ENCODE assay signal across 1 cellular context in the genomic region with DNA sequence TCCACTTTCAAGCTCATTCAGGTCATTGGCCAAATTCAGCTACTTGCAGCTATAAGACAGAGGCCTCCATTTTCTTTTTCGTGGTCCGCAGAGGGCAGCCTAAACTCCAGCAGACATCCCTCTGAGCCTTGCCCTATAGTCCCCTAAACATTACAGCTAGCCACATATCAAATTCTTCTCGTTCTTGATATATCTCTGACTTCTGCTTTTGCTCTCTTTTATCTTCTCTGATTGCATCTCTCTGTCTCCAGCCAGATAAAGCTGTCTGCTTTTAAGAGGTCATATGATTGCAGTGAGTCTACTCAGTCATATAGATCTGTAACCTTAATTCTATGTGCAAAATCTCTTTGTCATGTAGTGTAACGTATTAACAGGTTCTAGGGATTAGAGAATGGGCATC.
TF ChIP-seq lines count a peak whose summit lies in the region.

No MANE protein-coding gene starts in this region.

TF ChIP-seq in SK-N-SH treated with all-trans-retinoic acid at 6 μM for 48 hours, 23 proteins besides CTCF, POLR2A, EP300 and RAD21 (continued from another document):
- TF ChIP-seq, protein P1, sequence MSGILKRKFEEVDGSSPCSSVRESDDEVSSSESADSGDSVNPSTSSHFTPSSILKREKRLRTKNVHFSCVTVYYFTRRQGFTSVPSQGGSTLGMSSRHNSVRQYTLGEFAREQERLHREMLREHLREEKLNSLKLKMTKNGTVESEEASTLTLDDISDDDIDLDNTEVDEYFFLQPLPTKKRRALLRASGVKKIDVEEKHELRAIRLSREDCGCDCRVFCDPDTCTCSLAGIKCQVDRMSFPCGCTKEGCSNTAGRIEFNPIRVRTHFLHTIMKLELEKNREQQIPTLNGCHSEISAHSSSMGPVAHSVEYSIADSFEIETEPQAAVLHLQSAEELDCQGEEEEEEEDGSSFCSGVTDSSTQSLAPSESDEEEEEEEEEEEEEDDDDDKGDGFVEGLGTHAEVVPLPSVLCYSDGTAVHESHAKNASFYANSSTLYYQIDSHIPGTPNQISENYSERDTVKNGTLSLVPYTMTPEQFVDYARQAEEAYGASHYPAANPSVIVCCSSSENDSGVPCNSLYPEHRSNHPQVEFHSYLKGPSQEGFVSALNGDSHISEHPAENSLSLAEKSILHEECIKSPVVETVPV (CRISPR knock-in tag; IDR thresholded peaks at IDR 0.05), result no peak
- TF ChIP-seq CSDC2 (CRISPR knock-in tag; IDR thresholded peaks at IDR 0.05) (no peak), TCF4 (CRISPR knock-in tag; IDR thresholded peaks at IDR 0.05; ENCODE audit: borderline replicate concordance) (peak; percentile 65; the same call in 1 of the 2 replicates), ZNF565 (CRISPR knock-in tag; conservative IDR thresholded peaks at IDR 0.05; ENCODE audit: low read depth) (no peak), ZFP3 (CRISPR knock-in tag; IDR thresholded peaks at IDR 0.05) (no peak), ZNF70 (CRISPR knock-in tag; IDR thresholded peaks at IDR 0.05) (no peak), ISL1 (CRISPR knock-in tag; IDR thresholded peaks at IDR 0.05) (peak; percentile 84)
- TF ChIP-seq, protein P2, sequence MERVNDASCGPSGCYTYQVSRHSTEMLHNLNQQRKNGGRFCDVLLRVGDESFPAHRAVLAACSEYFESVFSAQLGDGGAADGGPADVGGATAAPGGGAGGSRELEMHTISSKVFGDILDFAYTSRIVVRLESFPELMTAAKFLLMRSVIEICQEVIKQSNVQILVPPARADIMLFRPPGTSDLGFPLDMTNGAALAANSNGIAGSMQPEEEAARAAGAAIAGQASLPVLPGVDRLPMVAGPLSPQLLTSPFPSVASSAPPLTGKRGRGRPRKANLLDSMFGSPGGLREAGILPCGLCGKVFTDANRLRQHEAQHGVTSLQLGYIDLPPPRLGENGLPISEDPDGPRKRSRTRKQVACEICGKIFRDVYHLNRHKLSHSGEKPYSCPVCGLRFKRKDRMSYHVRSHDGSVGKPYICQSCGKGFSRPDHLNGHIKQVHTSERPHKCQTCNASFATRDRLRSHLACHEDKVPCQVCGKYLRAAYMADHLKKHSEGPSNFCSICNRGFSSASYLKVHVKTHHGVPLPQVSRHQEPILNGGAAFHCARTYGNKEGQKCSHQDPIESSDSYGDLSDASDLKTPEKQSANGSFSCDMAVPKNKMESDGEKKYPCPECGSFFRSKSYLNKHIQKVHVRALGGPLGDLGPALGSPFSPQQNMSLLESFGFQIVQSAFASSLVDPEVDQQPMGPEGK (CRISPR knock-in tag; IDR thresholded peaks at IDR 0.05; ENCODE audit: borderline replicate concordance), result no peak
- TF ChIP-seq, protein P3, sequence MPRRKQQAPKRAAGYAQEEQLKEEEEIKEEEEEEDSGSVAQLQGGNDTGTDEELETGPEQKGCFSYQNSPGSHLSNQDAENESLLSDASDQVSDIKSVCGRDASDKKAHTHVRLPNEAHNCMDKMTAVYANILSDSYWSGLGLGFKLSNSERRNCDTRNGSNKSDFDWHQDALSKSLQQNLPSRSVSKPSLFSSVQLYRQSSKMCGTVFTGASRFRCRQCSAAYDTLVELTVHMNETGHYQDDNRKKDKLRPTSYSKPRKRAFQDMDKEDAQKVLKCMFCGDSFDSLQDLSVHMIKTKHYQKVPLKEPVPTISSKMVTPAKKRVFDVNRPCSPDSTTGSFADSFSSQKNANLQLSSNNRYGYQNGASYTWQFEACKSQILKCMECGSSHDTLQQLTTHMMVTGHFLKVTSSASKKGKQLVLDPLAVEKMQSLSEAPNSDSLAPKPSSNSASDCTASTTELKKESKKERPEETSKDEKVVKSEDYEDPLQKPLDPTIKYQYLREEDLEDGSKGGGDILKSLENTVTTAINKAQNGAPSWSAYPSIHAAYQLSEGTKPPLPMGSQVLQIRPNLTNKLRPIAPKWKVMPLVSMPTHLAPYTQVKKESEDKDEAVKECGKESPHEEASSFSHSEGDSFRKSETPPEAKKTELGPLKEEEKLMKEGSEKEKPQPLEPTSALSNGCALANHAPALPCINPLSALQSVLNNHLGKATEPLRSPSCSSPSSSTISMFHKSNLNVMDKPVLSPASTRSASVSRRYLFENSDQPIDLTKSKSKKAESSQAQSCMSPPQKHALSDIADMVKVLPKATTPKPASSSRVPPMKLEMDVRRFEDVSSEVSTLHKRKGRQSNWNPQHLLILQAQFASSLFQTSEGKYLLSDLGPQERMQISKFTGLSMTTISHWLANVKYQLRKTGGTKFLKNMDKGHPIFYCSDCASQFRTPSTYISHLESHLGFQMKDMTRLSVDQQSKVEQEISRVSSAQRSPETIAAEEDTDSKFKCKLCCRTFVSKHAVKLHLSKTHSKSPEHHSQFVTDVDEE (CRISPR knock-in tag; IDR thresholded peaks at IDR 0.05), result peak; percentile 54
